In the genomic region with DNA sequence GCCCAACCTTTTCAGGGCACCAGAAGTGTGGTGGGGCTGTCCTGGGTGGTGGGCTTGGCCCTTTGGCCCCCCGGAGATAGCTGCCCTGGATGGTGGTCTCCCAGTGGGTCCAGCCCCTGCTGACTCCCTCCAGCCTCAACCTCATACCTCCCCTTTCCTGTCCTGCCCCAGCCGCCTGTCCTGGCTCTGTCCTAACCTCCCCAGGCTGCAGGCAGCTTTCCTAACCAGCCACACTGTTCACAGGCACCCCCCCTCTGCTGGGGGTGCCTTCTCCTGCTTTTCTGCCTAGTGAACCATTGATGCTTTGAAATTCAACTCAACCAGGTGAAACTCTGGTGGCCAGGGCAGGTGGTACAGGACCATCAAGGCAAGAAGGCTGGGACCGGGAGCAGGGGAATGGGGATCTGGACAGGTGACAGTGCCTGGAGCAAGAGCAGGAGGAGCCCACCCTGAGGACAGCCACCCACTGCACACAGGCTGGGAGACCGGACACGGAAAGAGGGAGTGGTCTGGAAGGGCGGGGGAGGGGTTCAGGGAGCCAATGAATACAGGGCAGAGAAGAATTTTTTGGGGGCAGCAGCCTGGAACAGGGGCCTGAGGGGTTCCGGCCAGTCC, we compare ENCODE assay signal across 17 cellular contexts.
"Had no signal": no experiment of that assay in that cellular context is flagged by ENCODE, and none has a peak within 500 bp of the region (broad histone marks: within the 10 kb centered on the region; RNA-seq: fewer than 3 reads in every experiment).

No MANE protein-coding gene starts in this region.

- H3K27me3 ChIP-seq: vagina had no signal

- DNase-seq: activated CD4-positive, alpha-beta T cell treated with anti-CD3 and anti-CD28 coated beads for 48 hours; activated CD8-positive, alpha-beta memory T cell treated with anti-CD3 and anti-CD28 coated beads, Interleukin-2, amount 50 U/mL, for 48 hours; activated CD8-positive, alpha-beta T cell treated with anti-CD3 and anti-CD28 coated beads, Interleukin-2, amount 10 ng/mL, durations not matched to agents 7 days and 5 days; activated naive CD8-positive, alpha-beta T cell treated with anti-CD3 and anti-CD28 coated beads, Interleukin-2, amount 10 ng/mL, durations not matched to agents 7 days and 5 days; aorta; effector CD8-positive, alpha-beta T cell; heart right ventricle; islet precursor cell; left ventricle myocardium superior; naive B cell; nucleus accumbens; stimulated activated CD4-positive, alpha-beta T cell treated with anti-CD3 and anti-CD28 coated beads, Interleukin-4, amount 100 ng/mL, for 4 hours; tibial artery had no signal

- H3K4me3 ChIP-seq: heart right ventricle, tibial artery, vagina had no signal

- ATAC-seq: activated CD8-positive, alpha-beta T cell treated with anti-CD3 and anti-CD28 coated beads, Interleukin-2, amount 10 ng/mL, durations not matched to agents 7 days and 5 days; heart right ventricle; left ventricle myocardium superior; WTC11 had no signal

- H3K9me3 ChIP-seq: heart right ventricle, tibial artery, vagina had no signal

- H3K36me3 ChIP-seq: heart right ventricle, tibial artery, vagina had no signal

- H3K4me1 Mint-ChIP-seq: activated naive CD8-positive, alpha-beta T cell treated with anti-CD3 and anti-CD28 coated beads, Interleukin-2, amount 10 ng/mL, durations not matched to agents 7 days and 5 days had no signal

- H3K4me1 ChIP-seq: tibial artery, vagina had no signal

- H3K4me3 Mint-ChIP-seq: activated CD8-positive, alpha-beta T cell treated with anti-CD3 and anti-CD28 coated beads, Interleukin-2, amount 10 ng/mL, durations not matched to agents 7 days and 5 days; activated naive CD8-positive, alpha-beta T cell treated with anti-CD3 and anti-CD28 coated beads, Interleukin-2, amount 10 ng/mL, durations not matched to agents 7 days and 5 days; mesothelial cell of epicardium; naive B cell; T-helper 1 cell treated with Interleukin-12 subunit alpha and Interleukin-12 subunit beta and Interleukin-4 antibody, amounts not matched to agents 30 μg/mL and 1 μg/mL, for 36 hours; WTC11 had no signal

- H3K9me3 Mint-ChIP-seq: activated naive CD8-positive, alpha-beta T cell treated with anti-CD3 and anti-CD28 coated beads, Interleukin-2, amount 10 ng/mL, durations not matched to agents 7 days and 5 days; mesothelial cell of epicardium; naive B cell; T-helper 1 cell treated with Interleukin-12 subunit alpha and Interleukin-12 subunit beta and Interleukin-4 antibody, amounts not matched to agents 30 μg/mL and 1 μg/mL, for 36 hours; WTC11 had no signal

- H3K36me3 Mint-ChIP-seq: activated naive CD8-positive, alpha-beta T cell treated with anti-CD3 and anti-CD28 coated beads, Interleukin-2, amount 10 ng/mL, durations not matched to agents 7 days and 5 days; mesothelial cell of epicardium; naive B cell; WTC11 had no signal

- H3K27ac Mint-ChIP-seq: activated CD8-positive, alpha-beta T cell treated with anti-CD3 and anti-CD28 coated beads, Interleukin-2, amount 10 ng/mL, durations not matched to agents 7 days and 5 days; activated naive CD8-positive, alpha-beta T cell treated with anti-CD3 and anti-CD28 coated beads, Interleukin-2, amount 10 ng/mL, durations not matched to agents 7 days and 5 days; mesothelial cell of epicardium; naive B cell; T-helper 1 cell treated with Interleukin-12 subunit alpha and Interleukin-12 subunit beta and Interleukin-4 antibody, amounts not matched to agents 30 μg/mL and 1 μg/mL, for 36 hours; WTC11 had no signal

- H3K27ac ChIP-seq: heart right ventricle, tibial artery, vagina had no signal
